8 cellular contexts compared by ENCODE assay signal in the genomic region with DNA sequence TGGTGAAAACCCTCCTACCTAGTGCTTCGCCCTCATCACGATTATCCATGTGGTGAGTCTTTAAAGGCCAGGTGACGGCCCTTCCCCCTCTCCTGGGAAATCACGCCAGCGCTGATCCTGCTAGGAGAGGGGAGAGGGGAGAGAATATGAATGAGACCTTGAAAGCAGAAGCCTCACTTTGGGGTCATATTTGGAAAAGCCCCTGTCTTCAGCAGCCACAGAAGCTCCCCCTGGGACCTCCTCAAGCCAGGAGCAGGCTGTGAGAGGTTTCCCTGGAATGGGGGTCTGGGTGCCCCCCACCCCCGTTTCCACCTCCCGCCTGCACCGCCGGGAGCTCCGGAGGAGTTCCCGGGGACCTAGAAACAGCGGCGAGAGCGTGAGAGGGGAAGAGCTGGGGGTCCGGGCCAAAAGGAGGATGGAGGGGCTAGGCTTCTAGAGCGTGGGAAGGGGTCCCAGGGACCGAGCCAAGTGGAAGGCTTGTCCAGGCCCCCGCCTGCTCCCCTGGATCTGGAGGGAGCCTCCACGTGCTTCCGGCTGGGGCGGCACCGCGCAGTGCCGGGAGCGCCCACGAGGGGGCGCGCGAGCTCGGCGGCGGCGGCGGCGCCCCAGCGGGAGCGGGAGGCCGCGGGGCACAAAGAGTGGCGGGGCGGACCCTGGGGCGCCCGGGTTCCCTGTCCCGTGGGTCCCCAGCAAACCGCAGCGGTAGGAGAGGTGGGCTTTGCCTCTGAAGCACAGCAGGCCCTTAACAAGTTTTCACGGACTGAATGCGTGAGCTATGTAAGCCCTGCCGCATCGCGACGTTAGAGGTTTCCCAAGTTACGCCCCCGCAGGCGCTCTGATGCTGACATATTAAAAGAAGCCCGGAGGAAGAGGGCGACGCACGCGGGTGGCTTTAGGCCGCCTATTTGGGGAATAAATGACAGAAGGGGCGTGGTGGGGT.
A peak's percentile ranks its signal among the peaks of the same experiment; 100 is the strongest.
DNase-seq lines count a peak whose midpoint lies in the region; ATAC-seq and TF ChIP-seq lines count a peak whose summit lies in the region.

No MANE protein-coding gene starts in this region.

- H3K4me1 ChIP-seq in esophagus muscularis mucosa = peaks cover 18 to 23% (median 21%) of the 10 kb centered on the region in 4 donors
- H3K4me1 ChIP-seq in naive thymus-derived CD4-positive, alpha-beta T cell (ENCODE audit: control insufficient read depth in 2 of 2, insufficient read depth in 2 of 2, low read length in 2 of 2) = peaks cover 5 to 12% of the 10 kb centered on the region in 2 donors

- POLR2A ChIA-PET in naive thymus-derived CD4-positive, alpha-beta T cell (lab: Charles Lee) = interaction anchor here (0.6 to 2.0 kb wide), 5 partner anchors 10 to 27 kb away, joined by 3 to 9 read pairs (median 4); no protein-coding TSS in a partner anchor

- H3K27ac Mint-ChIP-seq in naive thymus-derived CD4-positive, alpha-beta T cell = peak overlapping the region in 6 of 9 donors; percentile 25 to 80 (median 42)
- H3K27ac Mint-ChIP-seq in stimulated activated naive B cell treated with anti-CD40 and anti-IgM and Interleukin-4, amounts not matched to agents 10 μg/mL and 1 μg/mL and 100 μg/mL, for 72 hours = peak overlapping the region; percentile 74

- peak overlapping the region; percentile 53 to 81 (median 60) for H3K4me3 ChIP-seq in esophagus muscularis mucosa
- H3K4me3 ChIP-seq in naive thymus-derived CD4-positive, alpha-beta T cell (ENCODE audit: low read length) = peak overlapping the region; percentile 59

- intact Hi-C loops in esophagus muscularis mucosa (cut with DNase I) = loop anchor here (1.0 to 5.0 kb wide), 2 partner anchors 74 to 428 kb away; no protein-coding TSS in a partner anchor
- intact Hi-C loops in naive thymus-derived CD4-positive, alpha-beta T cell (cut with micrococcal nuclease) = loop anchor here (1.0 to 10.0 kb wide), 11 partner anchors 27 to 551 kb away; a partner anchor contains a TSS

- no peak for DNase-seq in AG09319 (ENCODE audit: extremely low read depth, low read depth)
- peak; percentile 77 for DNase-seq in NCI-H82 (lab: John Stamatoyannopoulos, UW)
- peak; percentile 56 for DNase-seq in activated T-cell treated with anti-CD3 and anti-CD28 coated beads for 4 hours
- DNase-seq in esophagus muscularis mucosa (ENCODE audit: extremely low spot score) = peak; percentile 91
- DNase-seq in naive thymus-derived CD4-positive, alpha-beta T cell = peak; percentile 44 to 83 (median 68)
- DNase-seq in stimulated activated naive B cell treated with anti-CD40 and anti-IgM and Interleukin-4, amounts not matched to agents 10 μg/mL and 1 μg/mL and 100 μg/mL, for 72 hours = peak; percentile 57

- H3K27ac ChIP-seq in esophagus muscularis mucosa (replicated peaks in 1 of 4) = no peak overlapping the region
- no peak overlapping the region for H3K27ac ChIP-seq in naive thymus-derived CD4-positive, alpha-beta T cell (ENCODE audit: low read depth, low read length)

- ATAC-seq in GM18907 (IDR thresholded peaks at IDR 0.05; ENCODE audit: unreplicated experiment) (peak; percentile 89), HG03139 (IDR thresholded peaks at IDR 0.05; ENCODE audit: unreplicated experiment) (peak; percentile 90)
- ATAC-seq in naive thymus-derived CD4-positive, alpha-beta T cell = peak; percentile 96
- ATAC-seq in stimulated activated naive B cell treated with anti-CD40 and anti-IgM and Interleukin-4, amounts not matched to agents 10 μg/mL and 1 μg/mL and 100 μg/mL, for 72 hours (replicated peaks) = peak; percentile 91 to 92

- no peak for TF ChIP-seq POLR2A in esophagus muscularis mucosa (IDR thresholded peaks at IDR 0.05; ENCODE audit: low read depth)

- WGBS in esophagus muscularis mucosa = 5% methylated on average over 24 of the region's 62 CpGs

- H3K9me3 ChIP-seq in esophagus muscularis mucosa = peaks cover 0 to 4% (median 0%) of the 10 kb centered on the region in 4 donors
- H3K9me3 ChIP-seq in naive thymus-derived CD4-positive, alpha-beta T cell (ENCODE audit: control insufficient read depth in 2 of 3, low read length in 3 of 3) = no peaks in the 10 kb centered on the region

- CTCF ChIA-PET in naive thymus-derived CD4-positive, alpha-beta T cell (lab: Charles Lee) = interaction anchor here (0.6 to 2.2 kb wide), 16 partner anchors 8 to 445 kb away, joined by 3 to 10 read pairs (median 4); no protein-coding TSS in a partner anchor

- TF ChIP-seq CTCF in AG09319 (IDR thresholded peaks at IDR 0.05; ENCODE audit: low read depth, low read length) (peak; percentile 45), esophagus muscularis mucosa (IDR thresholded peaks at IDR 0.05) (peak; percentile 73 to 100 (median 84))

- H3K36me3 ChIP-seq in esophagus muscularis mucosa = no peaks in the 10 kb centered on the region
- H3K36me3 ChIP-seq in naive thymus-derived CD4-positive, alpha-beta T cell (ENCODE audit: control insufficient read depth in 2 of 3, insufficient read depth in 3 of 3, low read length in 3 of 3) = no peaks in the 10 kb centered on the region

- peaks cover 9 to 26% (median 17%) of the 10 kb centered on the region in 7 donors for H3K4me1 Mint-ChIP-seq in naive thymus-derived CD4-positive, alpha-beta T cell
- peaks cover 12 to 23% of the 10 kb centered on the region in 2 donors for H3K4me1 Mint-ChIP-seq in stimulated activated naive B cell treated with anti-CD40 and anti-IgM and Interleukin-4, amounts not matched to agents 10 μg/mL and 1 μg/mL and 100 μg/mL, for 72 hours

- peaks cover 0 to 61% (median 16%) of the 10 kb centered on the region in 4 donors for H3K27me3 ChIP-seq in esophagus muscularis mucosa
- no peaks in the 10 kb centered on the region for H3K27me3 ChIP-seq in naive thymus-derived CD4-positive, alpha-beta T cell (ENCODE audit: control insufficient read depth in 2 of 2, insufficient read depth in 2 of 2, low read length in 2 of 2)

- no peak for TF ChIP-seq EP300 in esophagus muscularis mucosa (IDR thresholded peaks at IDR 0.05)

- no peaks in the 10 kb centered on the region for H3K36me3 Mint-ChIP-seq in naive thymus-derived CD4-positive, alpha-beta T cell
- no peaks in the 10 kb centered on the region for H3K36me3 Mint-ChIP-seq in stimulated activated naive B cell treated with anti-CD40 and anti-IgM and Interleukin-4, amounts not matched to agents 10 μg/mL and 1 μg/mL and 100 μg/mL, for 72 hours

- peaks cover 0 to 8% (median 2%) of the 10 kb centered on the region in 11 donors for H3K9me3 Mint-ChIP-seq in naive thymus-derived CD4-positive, alpha-beta T cell
- H3K9me3 Mint-ChIP-seq in stimulated activated naive B cell treated with anti-CD40 and anti-IgM and Interleukin-4, amounts not matched to agents 10 μg/mL and 1 μg/mL and 100 μg/mL, for 72 hours = peaks cover 0 to 9% of the 10 kb centered on the region in 2 donors

- H3K27me3 Mint-ChIP-seq in naive thymus-derived CD4-positive, alpha-beta T cell = peaks cover 14 to 58% (median 29%) of the 10 kb centered on the region in 5 donors
- H3K27me3 Mint-ChIP-seq in stimulated activated naive B cell treated with anti-CD40 and anti-IgM and Interleukin-4, amounts not matched to agents 10 μg/mL and 1 μg/mL and 100 μg/mL, for 72 hours = peaks cover 35 to 38% of the 10 kb centered on the region in 2 donors

- H3K4me3 Mint-ChIP-seq in naive thymus-derived CD4-positive, alpha-beta T cell = peak overlapping the region; percentile 67 to 88 (median 83)
- H3K4me3 Mint-ChIP-seq in stimulated activated naive B cell treated with anti-CD40 and anti-IgM and Interleukin-4, amounts not matched to agents 10 μg/mL and 1 μg/mL and 100 μg/mL, for 72 hours = peak overlapping the region; percentile 67 to 80
